ENCODE assay signal across 6 cellular contexts in genomic region chr20:30496656-30497055, GRCh38.
DNase-seq lines count a peak whose midpoint lies in the region; ATAC-seq and TF ChIP-seq lines count a peak whose summit lies in the region.
"Not testable (repeated sequence)": the region's sequence is repeated elsewhere in the genome, so short reads cannot be mapped to it uniquely, and the experiment has no call there.

No MANE protein-coding gene starts in this region.

- not testable (repeated sequence) for H2AFZ ChIP-seq in ACC112 (ENCODE audit: low read length, unreplicated experiment)

- intact Hi-C loops in cardiac septum (cut with DNase I); upper lobe of right lung (cut with DNase I): not testable (repeated sequence)

- TF ChIP-seq CTCF in upper lobe of right lung (IDR thresholded peaks at IDR 0.05): not testable (repeated sequence)

- H3K9me3 ChIP-seq in upper lobe of right lung: not testable (repeated sequence)

- not testable (repeated sequence) for ATAC-seq in upper lobe of right lung

- H3K4me3 ChIP-seq in ACC112 (ENCODE audit: low read depth, low read length): peak overlapping the region; percentile 29; the same call in 1 of the 2 replicates
- not testable (repeated sequence) for H3K4me3 ChIP-seq in upper lobe of right lung

- not testable (repeated sequence) for H3K79me2 ChIP-seq in ACC112 (ENCODE audit: control insufficient read depth, insufficient read depth, low read length, unreplicated experiment)

- not testable (repeated sequence) for H3K36me3 ChIP-seq in ACC112 (ENCODE audit: insufficient read depth, low read length); upper lobe of right lung

- H3K27me3 ChIP-seq in ACC112 (ENCODE audit: insufficient read depth, low read length): peaks cover 16% of the 10 kb centered on the region
- not testable (repeated sequence) for H3K27me3 ChIP-seq in upper lobe of right lung

- not testable (repeated sequence) for H3K27ac ChIP-seq in ACC112 (ENCODE audit: low read depth, low read length); upper lobe of right lung

- not testable (repeated sequence) for H3K4me1 ChIP-seq in ACC112 (ENCODE audit: control insufficient read depth, insufficient read depth, low read length, unreplicated experiment); upper lobe of right lung

- DNase-seq in OCI-M1 (lab: John Stamatoyannopoulos, UW) (peak; percentile 10), cardiac septum (ENCODE audit: low spot score) (peak; percentile 54), mesenteric fat pad (ENCODE audit: low spot score) (peak; percentile 59), upper lobe of right lung (peak; percentile 29)
- DNase-seq in activated CD8-positive, alpha-beta memory T cell treated with anti-CD3 and anti-CD28 coated beads for 24 hours: peak; percentile 9

Comparison
In these comparisons a context has a peak if more than half of its experiments do, and no peak if none do; other contexts are left out.
1. DNase-seq: peak in every context shown above with its lines; median percentile 59 in mesenteric fat pad; 54 in cardiac septum; 29 in upper lobe of right lung; 10 in OCI-M1; 9 in activated CD8-positive, alpha-beta memory T cell treated with anti-CD3 and anti-CD28 coated beads for 24 hours.